ENCODE assay signal across 23 cellular contexts in genomic region chr9:112056986-112057385, GRCh38.
"Had no signal": no experiment of that assay in that cellular context is flagged by ENCODE, and none has a peak within 500 bp of the region (broad histone marks: within the 10 kb centered on the region; RNA-seq: fewer than 3 reads in every experiment).

No MANE protein-coding gene starts in this region.

- H3K4me3 ChIP-seq: SJSA1 had no signal

- H3K27me3 Mint-ChIP-seq: activated CD4-positive, alpha-beta memory T cell treated with anti-CD3 and anti-CD28 coated beads for 36 hours; activated naive CD8-positive, alpha-beta T cell; activated T-helper 17 cell treated with anti-CD3 and anti-CD28 coated beads, Interleukin-2, amount 50 U/mL, for 72 hours; brain had no signal

- DNase-seq: activated CD4-positive, alpha-beta memory T cell treated with anti-CD3 and anti-CD28 coated beads for 36 hours; activated CD4-positive, alpha-beta T cell treated with anti-CD3 and anti-CD28 coated beads for 48 hours; activated CD4-positive, CD25-positive, alpha-beta regulatory T cell treated with anti-CD3 and anti-CD28 coated beads, Interleukin-2, amount 50 U/mL, for 72 hours; activated CD8-positive, alpha-beta memory T cell treated with anti-CD3 and anti-CD28 coated beads for 24 hours; activated gamma-delta T cell; activated naive CD4-positive, alpha-beta T cell treated with anti-CD3 and anti-CD28 coated beads for 36 hours; KG1; MV-4-11; NCI-H1092 treated with DMSO at 0.1 percent for 48 hours; NCI-H1417 treated with DMSO at 0.1 percent for 48 hours; NCI-H1694; NCI-H2029; NCI-H345; NCI-H510A; NCI-H526 treated with DMSO at 0.1 percent for 48 hours; NCI-H82; OCI-M1; SHP77 had no signal

- H3K9me3 ChIP-seq: SJSA1 had no signal

- H3K4me3 Mint-ChIP-seq: activated CD4-positive, alpha-beta memory T cell treated with anti-CD3 and anti-CD28 coated beads for 36 hours; activated naive CD4-positive, alpha-beta T cell treated with anti-CD3 and anti-CD28 coated beads for 36 hours; activated naive CD8-positive, alpha-beta T cell; activated T-helper 17 cell treated with anti-CD3 and anti-CD28 coated beads, Interleukin-2, amount 50 U/mL, for 72 hours; brain; T-helper 1 cell treated with Interleukin-12 subunit alpha and Interleukin-12 subunit beta and Interleukin-4 antibody, amounts not matched to agents 30 μg/mL and 1 μg/mL, for 36 hours had no signal

- H3K27ac Mint-ChIP-seq: activated CD4-positive, alpha-beta memory T cell treated with anti-CD3 and anti-CD28 coated beads for 36 hours; activated naive CD4-positive, alpha-beta T cell treated with anti-CD3 and anti-CD28 coated beads for 36 hours; activated naive CD8-positive, alpha-beta T cell; activated T-helper 17 cell treated with anti-CD3 and anti-CD28 coated beads, Interleukin-2, amount 50 U/mL, for 72 hours; T-helper 1 cell treated with Interleukin-12 subunit alpha and Interleukin-12 subunit beta and Interleukin-4 antibody, amounts not matched to agents 30 μg/mL and 1 μg/mL, for 36 hours had no signal

- H3K27me3 ChIP-seq: SJSA1 had no signal

- H3K27ac ChIP-seq: SJSA1 had no signal

- ATAC-seq: activated T-helper 17 cell treated with anti-CD3 and anti-CD28 coated beads, Interleukin-2, amount 50 U/mL, for 72 hours had no signal

- H3K9me3 Mint-ChIP-seq: activated CD4-positive, alpha-beta memory T cell treated with anti-CD3 and anti-CD28 coated beads for 36 hours; activated naive CD4-positive, alpha-beta T cell treated with anti-CD3 and anti-CD28 coated beads for 36 hours; activated T-helper 17 cell treated with anti-CD3 and anti-CD28 coated beads, Interleukin-2, amount 50 U/mL, for 72 hours; T-helper 1 cell treated with Interleukin-12 subunit alpha and Interleukin-12 subunit beta and Interleukin-4 antibody, amounts not matched to agents 30 μg/mL and 1 μg/mL, for 36 hours had no signal
